In genomic region chr20:63319164-63320040, GRCh38 we compare ENCODE assay signal across 17 cellular contexts. TPM values are rescaled to one million over a fixed set of nuclear protein-coding genes. Genes with fewer than 3 reads are reported as not detected.
A peak's percentile ranks its signal among the peaks of the same experiment; 100 is the strongest.
DNase-seq lines count a peak whose midpoint lies in the region; ATAC-seq and TF ChIP-seq lines count a peak whose summit lies in the region.
"Had no signal": no experiment of that assay in that cellular context is flagged by ENCODE, and none has a peak within 500 bp of the region (broad histone marks: within the 10 kb centered on the region; RNA-seq: fewer than 3 reads in every experiment).

No MANE protein-coding gene starts in this region.

- no peaks in the 10 kb centered on the region for H3K36me3 Mint-ChIP-seq in activated T-cell treated with anti-CD3 and anti-CD28 coated beads, Interleukin-2, amount 50 U/mL, for 4 hours (ENCODE audit: insufficient read depth)
- H3K36me3 Mint-ChIP-seq in CD14-positive monocyte = no peaks in the 10 kb centered on the region

- intact Hi-C loops in CD14-positive monocyte (cut with micrococcal nuclease) (no loop called here), left cardiac atrium (cut with DNase I) (loop anchor here in 1 of 2 donors (2.0 kb wide), 1 partner anchor 51 kb away; no protein-coding TSS in a partner anchor), sigmoid colon (cut with DNase I) (no loop called here)

- no peak for TF ChIP-seq EP300 in sigmoid colon (IDR thresholded peaks at IDR 0.05)

- H3K27ac Mint-ChIP-seq in CD14-positive monocyte = no peak overlapping the region

- no peaks in the 10 kb centered on the region for H3K4me1 Mint-ChIP-seq in activated T-cell treated with anti-CD3 and anti-CD28 coated beads, Interleukin-2, amount 50 U/mL, for 4 hours (ENCODE audit: low read depth)
- no peaks in the 10 kb centered on the region for H3K4me1 Mint-ChIP-seq in CD14-positive monocyte

- peak; percentile 13 for DNase-seq in activated T-cell treated with anti-CD3 and anti-CD28 coated beads, Interleukin-2, amount 50 U/mL, for 1 hour
- no peak for DNase-seq in activated T-cell treated with anti-CD3 and anti-CD28 coated beads, Interleukin-2, amount 50 U/mL, for 4 hours
- peak; percentile 24 for DNase-seq in CD14-positive monocyte (ENCODE audit: low spot score)
- DNase-seq in left cardiac atrium = peak; percentile 10
- DNase-seq in sigmoid colon = peak; percentile 63
- DNase-seq in Kasumi-1 (lab: John Stamatoyannopoulos, UW) = no peak
- DNase-seq in HAP-1 (ENCODE audit: low spot score in 2 of 2) = no peak
- DNase-seq: DMS53, GOT3, MG63, NCI-H1105, NCI-H187, NCI-H69 had no signal

- WGBS in sigmoid colon, 2 donors = 69 to 80% methylated on average over 25 of the region's 25 CpGs

- peaks cover 5% of the 10 kb centered on the region for H3K27me3 Mint-ChIP-seq in activated T-cell treated with anti-CD3 and anti-CD28 coated beads, Interleukin-2, amount 50 U/mL, for 4 hours (ENCODE audit: low read depth)
- peaks cover 3 to 12% (median 11%) of the 10 kb centered on the region in 3 donors for H3K27me3 Mint-ChIP-seq in CD14-positive monocyte (ENCODE audit: low read depth in 3 of 3)

- H3K27ac ChIP-seq in sigmoid colon = no peak overlapping the region
- H3K27ac ChIP-seq: C4-2B, KMS-11 had no signal

- TF ChIP-seq CTCF in CD14-positive monocyte (IDR thresholded peaks at IDR 0.05) (no peak), sigmoid colon (IDR thresholded peaks at IDR 0.05) (no peak)

- ATAC-seq in activated T-cell treated with anti-CD3 and anti-CD28 coated beads, Interleukin-2, amount 50 U/mL, for 4 hours = no peak
- ATAC-seq in left cardiac atrium (no peak), HG03095 (IDR thresholded peaks at IDR 0.05; ENCODE audit: unreplicated experiment) (no peak)

- H3K36me3 ChIP-seq in sigmoid colon (no peaks in the 10 kb centered on the region), HAP-1 (replicated peaks) (no peaks in the 10 kb centered on the region)
- H3K36me3 ChIP-seq: MG63 had no signal

- TF ChIP-seq POLR2A in sigmoid colon (IDR thresholded peaks at IDR 0.05) = no peak

- H3K4me1 ChIP-seq in sigmoid colon (peaks cover 0 to 7% (median 0%) of the 10 kb centered on the region in 4 donors), HAP-1 (no peaks in the 10 kb centered on the region)

- H3K9me3 ChIP-seq in sigmoid colon = no peaks in the 10 kb centered on the region
- H3K9me3 ChIP-seq in HAP-1 = no peaks in the 10 kb centered on the region
- H3K9me3 ChIP-seq: Caco-2, MG63 had no signal

- H3K9me3 Mint-ChIP-seq in activated T-cell treated with anti-CD3 and anti-CD28 coated beads, Interleukin-2, amount 50 U/mL, for 4 hours = no peaks in the 10 kb centered on the region
- no peaks in the 10 kb centered on the region for H3K9me3 Mint-ChIP-seq in CD14-positive monocyte

- H3K27me3 ChIP-seq in sigmoid colon = peaks cover 0 to 33% (median 3%) of the 10 kb centered on the region in 3 donors
- H3K27me3 ChIP-seq in HAP-1 (ENCODE audit: low read depth) = peaks cover 54% of the 10 kb centered on the region

- in situ Hi-C loops in HAP-1 (cut with MboI; ENCODE audit: low sequenced_read_pairs) = no loop called here

- H3K4me3 ChIP-seq in sigmoid colon (no peak overlapping the region), HAP-1 (no peak overlapping the region)
- H3K4me3 ChIP-seq: MG63 had no signal

- no peak overlapping the region for H3K4me3 Mint-ChIP-seq in activated T-cell treated with anti-CD3 and anti-CD28 coated beads, Interleukin-2, amount 50 U/mL, for 4 hours
- no peak overlapping the region for H3K4me3 Mint-ChIP-seq in CD14-positive monocyte

RNA-seq across cellular contexts. Expression of gene COL20A1, which starts 26.4 kb away (rescaled TPM):
- not detected for total RNA-seq in activated T-cell treated with anti-CD3 and anti-CD28 coated beads, Interleukin-2, amount 50 U/mL, for 4 hours
- polyA plus RNA-seq in CD14-positive monocyte (not detected), sigmoid colon (under 1 TPM in 1 of 3 donors, not detected in 2; 0.07 TPM)
- total RNA-seq in left cardiac atrium (not detected), sigmoid colon (not detected)

RNA-seq across cellular contexts. Expression of gene CHRNA4, which starts 41.7 kb away (rescaled TPM):
- not detected for total RNA-seq in activated T-cell treated with anti-CD3 and anti-CD28 coated beads, Interleukin-2, amount 50 U/mL, for 4 hours
- polyA plus RNA-seq in CD14-positive monocyte (not detected), sigmoid colon (under 1 TPM in 1 of 3 donors, not detected in 2; 0.07 TPM)
- total RNA-seq in left cardiac atrium (under 1 TPM; 0.06 to 0.31 TPM), sigmoid colon (1 to 10 TPM in 1 of 4 donors, not detected in 3; 1.1 TPM)

RNA-seq across cellular contexts. Expression of gene ARFGAP1, which starts 46.8 kb away (rescaled TPM):
- 100 to 1,000 TPM; 110 to 112 (median 110) TPM for total RNA-seq in activated T-cell treated with anti-CD3 and anti-CD28 coated beads, Interleukin-2, amount 50 U/mL, for 4 hours
- polyA plus RNA-seq in CD14-positive monocyte (10 to 100 TPM; 11.2 to 14.1 TPM), sigmoid colon (100 to 1,000 TPM in 1 of 3 donors, 10 to 100 TPM in 2; 19.8 to 109 (median 24.3) TPM)
- total RNA-seq in left cardiac atrium (10 to 100 TPM; 32.1 to 50.3 TPM), sigmoid colon (10 to 100 TPM; 20.3 to 53.7 (median 34.4) TPM)

Comparison
In these comparisons a context has a peak if more than half of its experiments do, and no peak if none do; other contexts are left out.
1. DNase-seq: peak in activated T-cell treated with anti-CD3 and anti-CD28 coated beads, Interleukin-2, amount 50 U/mL, for 1 hour (single experiment), CD14-positive monocyte (single experiment), left cardiac atrium (single experiment) and sigmoid colon (single experiment); none in activated T-cell treated with anti-CD3 and anti-CD28 coated beads, Interleukin-2, amount 50 U/mL, for 4 hours (single experiment), Kasumi-1 (0 of 2) and HAP-1 (0 of 2).